Comparison of ENCODE assay signal across 8 cellular contexts in the genomic region with DNA sequence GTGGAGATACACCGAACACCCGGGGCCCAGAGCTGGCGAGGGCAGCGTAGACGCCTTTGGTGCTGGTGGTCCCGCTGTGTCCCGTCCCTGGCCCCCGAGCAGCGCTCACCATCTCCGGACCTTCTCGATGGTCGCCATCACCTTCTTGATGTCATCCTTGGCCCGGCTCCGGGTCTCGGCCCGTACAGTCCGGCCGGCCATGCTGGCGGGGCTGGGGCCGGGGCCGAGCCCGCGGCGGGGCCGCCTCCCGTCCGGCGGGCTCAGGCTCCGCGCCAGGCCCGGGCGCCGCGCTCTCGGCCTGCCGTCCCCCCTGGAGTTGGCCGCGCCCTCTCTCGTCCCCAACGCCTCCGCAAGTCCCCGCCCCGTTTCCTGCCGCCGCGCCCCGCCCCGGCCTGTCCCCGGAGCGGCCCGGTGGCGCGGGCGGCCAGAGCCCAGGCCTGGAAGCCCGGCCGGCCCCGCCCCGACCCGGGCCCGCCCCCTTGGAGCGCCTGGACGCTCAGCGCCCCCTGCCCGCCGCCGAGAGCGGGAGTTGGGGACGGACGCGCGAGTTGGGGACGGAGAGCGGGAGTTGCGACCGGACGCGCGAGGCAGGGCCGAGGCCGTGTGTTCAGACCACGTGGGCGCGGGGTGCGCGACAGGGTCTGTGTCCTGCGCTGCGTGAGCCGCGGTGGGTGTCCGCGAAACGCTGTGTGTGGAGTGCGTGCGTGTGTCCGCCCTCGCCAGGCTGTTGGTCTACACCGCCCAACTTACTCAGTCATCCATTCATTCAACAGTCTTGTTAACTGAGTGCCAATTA. TPM values are rescaled to one million over a fixed set of nuclear protein-coding genes. Genes with fewer than 3 reads are reported as not detected.
A peak's percentile ranks its signal among the peaks of the same experiment; 100 is the strongest.
DNase-seq lines count a peak whose midpoint lies in the region; ATAC-seq and TF ChIP-seq lines count a peak whose summit lies in the region.

A gene (minus strand): TSS at position 334 of the 796 bp plus-strand sequence. CDS start 133 bp downstream, at position 201.

- H3K27me3 ChIP-seq in liver (ENCODE audit: control insufficient read depth in 4 of 4, insufficient read depth in 4 of 4, low read length in 3 of 4) = no peaks in the 10 kb centered on the region

- H3K36me3 Mint-ChIP-seq in dendritic cell treated with granulocyte-macrophage colony-stimulating factor and Interleukin-4, amounts not matched to agents 40 ng/mL and 50 ng/mL, for 4 days (ENCODE audit: low read depth) = peaks cover 44% of the 10 kb centered on the region

- no peaks in the 10 kb centered on the region for H3K27me3 Mint-ChIP-seq in dendritic cell treated with granulocyte-macrophage colony-stimulating factor and Interleukin-4, amounts not matched to agents 40 ng/mL and 50 ng/mL, for 4 days

- peak; percentile 82 for TF ChIP-seq POLR2A in GM18951 (IDR thresholded peaks at IDR 0.05; ENCODE audit: extremely low read depth, insufficient read depth, insufficient read length)

- under 1% methylated on average over 97 of the region's 97 CpGs for WGBS in liver

- H3K9me3 Mint-ChIP-seq in dendritic cell treated with granulocyte-macrophage colony-stimulating factor and Interleukin-4, amounts not matched to agents 40 ng/mL and 50 ng/mL, for 4 days = no peaks in the 10 kb centered on the region

- intact Hi-C loops in dendritic cell treated with granulocyte-macrophage colony-stimulating factor and Interleukin-4, amounts not matched to agents 40 ng/mL and 50 ng/mL, for 4 days (cut with micrococcal nuclease) = no loop called here

- H3K9ac ChIP-seq in liver (ENCODE audit: low read depth in 1 of 2, low read length in 2 of 2) = peak within 1 kb of the TSS; percentile 74 to 95

- peak within 1 kb of the TSS; percentile 87 for H3K4me3 Mint-ChIP-seq in dendritic cell treated with granulocyte-macrophage colony-stimulating factor and Interleukin-4, amounts not matched to agents 40 ng/mL and 50 ng/mL, for 4 days

- in situ Hi-C loops in GM18951 (cut with MboI; ENCODE audit: low sequenced_read_pairs, unreplicated experiment) = no loop called here

- peaks cover 0 to 3% (median under 1%) of the 10 kb centered on the region in 4 donors for H3K36me3 ChIP-seq in liver (ENCODE audit: control insufficient read depth in 4 of 4, insufficient read depth in 3 of 4, low read depth in 1 of 4, low read length in 3 of 4)

- peak within 1 kb of the TSS; percentile 83 for H3K27ac Mint-ChIP-seq in dendritic cell treated with granulocyte-macrophage colony-stimulating factor and Interleukin-4, amounts not matched to agents 40 ng/mL and 50 ng/mL, for 4 days

- peak within 1 kb of the TSS; percentile 79 to 93 (median 92) for H3K4me3 ChIP-seq in liver (ENCODE audit: low read depth in 1 of 3, low read length in 3 of 3)

- no peaks in the 10 kb centered on the region for H3K9me3 ChIP-seq in liver (ENCODE audit: control insufficient read depth in 4 of 4, low read length in 3 of 4)

- TF ChIP-seq RAD21 in liver (IDR thresholded peaks at IDR 0.05) = no peak

- peak; percentile 69 for ATAC-seq in HG03175 (IDR thresholded peaks at IDR 0.05; ENCODE audit: unreplicated experiment)

- peaks cover 9 to 28% (median 24%) of the 10 kb centered on the region in 4 donors for H3K4me1 ChIP-seq in liver (ENCODE audit: control insufficient read depth in 4 of 4, insufficient read depth in 4 of 4, low read length in 3 of 4)

- DNase-seq in Ammon's horn (ENCODE audit: low spot score) = peak; percentile 90
- peak; percentile 97 for DNase-seq in NCI-H510A treated with DMSO at 0.1 percent for 48 hours (lab: John Stamatoyannopoulos, UW)
- peak; percentile 66 for DNase-seq in activated CD4-positive, alpha-beta T cell treated with anti-CD3 and anti-CD28 coated beads, Interleukin-2, amount 50 U/mL, for 1 hour
- peak; percentile 83 for DNase-seq in stimulated activated CD4-positive, alpha-beta T cell treated with anti-CD3 and anti-CD28 coated beads, Interleukin-4, amount 100 ng/mL, for 24 hours

- TF ChIP-seq CTCF in liver (IDR thresholded peaks at IDR 0.05; ENCODE audit: low read depth, low read length, missing input control) = peak; percentile 33

- peaks cover 55% of the 10 kb centered on the region for H3K4me1 Mint-ChIP-seq in dendritic cell treated with granulocyte-macrophage colony-stimulating factor and Interleukin-4, amounts not matched to agents 40 ng/mL and 50 ng/mL, for 4 days (ENCODE audit: low read depth)

- peak within 1 kb of the TSS; percentile 88 to 93 for H3K27ac ChIP-seq in liver (ENCODE audit: low read depth in 1 of 2, low read length in 2 of 2)

TF ChIP-seq in liver, 16 proteins besides CTCF, POLR2A, EP300 and RAD21:
- TF ChIP-seq HNF4G (IDR thresholded peaks at IDR 0.05) = no peak
- no peak for TF ChIP-seq NR2F2 (IDR thresholded peaks at IDR 0.05)
- no peak for TF ChIP-seq JUND (IDR thresholded peaks at IDR 0.05)
- TF ChIP-seq, protein P1, sequence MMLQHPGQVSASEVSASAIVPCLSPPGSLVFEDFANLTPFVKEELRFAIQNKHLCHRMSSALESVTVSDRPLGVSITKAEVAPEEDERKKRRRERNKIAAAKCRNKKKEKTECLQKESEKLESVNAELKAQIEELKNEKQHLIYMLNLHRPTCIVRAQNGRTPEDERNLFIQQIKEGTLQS (IDR thresholded peaks at IDR 0.05) = no peak
- TF ChIP-seq FOXA2 (IDR thresholded peaks at IDR 0.05) = no peak
- TF ChIP-seq FOXA1 (IDR thresholded peaks at IDR 0.05) = no peak
- no peak for TF ChIP-seq HNF4A (conservative IDR thresholded peaks at IDR 0.05)
- TF ChIP-seq, protein P2, sequence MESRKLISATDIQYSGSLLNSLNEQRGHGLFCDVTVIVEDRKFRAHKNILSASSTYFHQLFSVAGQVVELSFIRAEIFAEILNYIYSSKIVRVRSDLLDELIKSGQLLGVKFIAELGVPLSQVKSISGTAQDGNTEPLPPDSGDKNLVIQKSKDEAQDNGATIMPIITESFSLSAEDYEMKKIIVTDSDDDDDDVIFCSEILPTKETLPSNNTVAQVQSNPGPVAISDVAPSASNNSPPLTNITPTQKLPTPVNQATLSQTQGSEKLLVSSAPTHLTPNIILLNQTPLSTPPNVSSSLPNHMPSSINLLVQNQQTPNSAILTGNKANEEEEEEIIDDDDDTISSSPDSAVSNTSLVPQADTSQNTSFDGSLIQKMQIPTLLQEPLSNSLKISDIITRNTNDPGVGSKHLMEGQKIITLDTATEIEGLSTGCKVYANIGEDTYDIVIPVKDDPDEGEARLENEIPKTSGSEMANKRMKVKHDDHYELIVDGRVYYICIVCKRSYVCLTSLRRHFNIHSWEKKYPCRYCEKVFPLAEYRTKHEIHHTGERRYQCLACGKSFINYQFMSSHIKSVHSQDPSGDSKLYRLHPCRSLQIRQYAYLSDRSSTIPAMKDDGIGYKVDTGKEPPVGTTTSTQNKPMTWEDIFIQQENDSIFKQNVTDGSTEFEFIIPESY (IDR thresholded peaks at IDR 0.05) = no peak
- TF ChIP-seq, protein P3, sequence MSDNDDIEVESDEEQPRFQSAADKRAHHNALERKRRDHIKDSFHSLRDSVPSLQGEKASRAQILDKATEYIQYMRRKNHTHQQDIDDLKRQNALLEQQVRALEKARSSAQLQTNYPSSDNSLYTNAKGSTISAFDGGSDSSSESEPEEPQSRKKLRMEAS (IDR thresholded peaks at IDR 0.05) = no peak
- no peak for TF ChIP-seq EGR1 (IDR thresholded peaks at IDR 0.05; ENCODE audit: low read depth in 2 of 2)
- no peak for TF ChIP-seq YY1 (IDR thresholded peaks at IDR 0.05)
- TF ChIP-seq, protein P4, sequence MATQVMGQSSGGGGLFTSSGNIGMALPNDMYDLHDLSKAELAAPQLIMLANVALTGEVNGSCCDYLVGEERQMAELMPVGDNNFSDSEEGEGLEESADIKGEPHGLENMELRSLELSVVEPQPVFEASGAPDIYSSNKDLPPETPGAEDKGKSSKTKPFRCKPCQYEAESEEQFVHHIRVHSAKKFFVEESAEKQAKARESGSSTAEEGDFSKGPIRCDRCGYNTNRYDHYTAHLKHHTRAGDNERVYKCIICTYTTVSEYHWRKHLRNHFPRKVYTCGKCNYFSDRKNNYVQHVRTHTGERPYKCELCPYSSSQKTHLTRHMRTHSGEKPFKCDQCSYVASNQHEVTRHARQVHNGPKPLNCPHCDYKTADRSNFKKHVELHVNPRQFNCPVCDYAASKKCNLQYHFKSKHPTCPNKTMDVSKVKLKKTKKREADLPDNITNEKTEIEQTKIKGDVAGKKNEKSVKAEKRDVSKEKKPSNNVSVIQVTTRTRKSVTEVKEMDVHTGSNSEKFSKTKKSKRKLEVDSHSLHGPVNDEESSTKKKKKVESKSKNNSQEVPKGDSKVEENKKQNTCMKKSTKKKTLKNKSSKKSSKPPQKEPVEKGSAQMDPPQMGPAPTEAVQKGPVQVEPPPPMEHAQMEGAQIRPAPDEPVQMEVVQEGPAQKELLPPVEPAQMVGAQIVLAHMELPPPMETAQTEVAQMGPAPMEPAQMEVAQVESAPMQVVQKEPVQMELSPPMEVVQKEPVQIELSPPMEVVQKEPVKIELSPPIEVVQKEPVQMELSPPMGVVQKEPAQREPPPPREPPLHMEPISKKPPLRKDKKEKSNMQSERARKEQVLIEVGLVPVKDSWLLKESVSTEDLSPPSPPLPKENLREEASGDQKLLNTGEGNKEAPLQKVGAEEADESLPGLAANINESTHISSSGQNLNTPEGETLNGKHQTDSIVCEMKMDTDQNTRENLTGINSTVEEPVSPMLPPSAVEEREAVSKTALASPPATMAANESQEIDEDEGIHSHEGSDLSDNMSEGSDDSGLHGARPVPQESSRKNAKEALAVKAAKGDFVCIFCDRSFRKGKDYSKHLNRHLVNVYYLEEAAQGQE (IDR thresholded peaks at IDR 0.05) = no peak
- no peak for TF ChIP-seq GABPA (IDR thresholded peaks at IDR 0.05 in 1 of 2, conservative IDR thresholded peaks at IDR 0.05 in 1 of 2)
- no peak for TF ChIP-seq TAF1 (conservative IDR thresholded peaks at IDR 0.05)
- no peak for TF ChIP-seq RXRA (IDR thresholded peaks at IDR 0.05)
- TF ChIP-seq SP1 (IDR thresholded peaks at IDR 0.05) = no peak

RNA-seq across cellular contexts. Expression of the gene that starts here (rescaled TPM):
- total RNA-seq in liver = 1 to 10 TPM; 3.4 to 6.1 TPM
- polyA plus RNA-seq in liver = 1 to 10 TPM; 4.9 to 7.1 TPM

Comparison
In these comparisons a context has a peak if more than half of its experiments do, and no peak if none do; other contexts are left out.
1. Peak in every context shown above with its lines: DNase-seq, ATAC-seq, H3K4me3 ChIP-seq and H3K27ac ChIP-seq.